ENCODE assay signal across 8 cellular contexts in the genomic region with DNA sequence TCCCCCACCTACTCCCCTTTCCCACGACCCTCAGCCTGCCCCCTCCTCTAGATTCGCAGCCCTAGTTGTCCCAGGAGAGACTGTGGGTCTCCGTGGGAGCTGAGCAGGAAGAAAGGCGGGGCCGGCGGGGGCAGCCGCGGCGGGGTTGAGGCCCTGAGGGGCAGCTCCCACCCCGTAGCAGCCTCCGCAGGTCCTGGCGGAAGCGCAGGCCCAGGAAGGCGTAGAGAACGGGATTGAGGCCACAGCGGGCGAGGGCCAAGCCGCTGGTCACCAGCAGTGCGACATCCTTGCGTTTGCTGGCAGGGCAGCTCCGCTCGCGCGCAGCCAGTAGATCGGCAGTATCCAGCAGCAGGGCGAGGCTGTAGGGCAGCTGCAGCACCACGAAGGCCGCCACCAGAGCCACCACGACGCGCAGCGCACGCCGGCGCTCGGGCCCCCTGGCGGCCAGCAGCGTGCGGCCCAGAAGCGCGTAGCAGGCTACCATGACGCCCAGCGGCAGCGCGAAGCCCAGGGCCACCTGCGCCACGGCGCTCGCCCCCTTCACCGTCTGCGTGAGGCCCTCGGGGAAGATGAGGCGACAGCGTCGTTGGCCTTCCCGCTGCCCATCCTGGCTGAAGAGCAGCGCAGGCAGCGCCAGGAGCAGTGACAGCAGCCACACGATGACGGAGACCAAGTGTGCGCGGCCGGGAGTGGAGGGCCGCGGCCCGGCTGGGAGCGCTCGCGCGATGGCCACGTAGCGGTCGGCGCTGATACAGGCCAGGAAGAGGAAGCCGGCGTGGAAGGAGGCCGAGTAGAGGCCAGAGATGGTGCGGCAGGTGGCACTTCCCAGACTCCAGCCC. TPM values are rescaled to one million over a fixed set of nuclear protein-coding genes. Genes with fewer than 3 reads are reported as not detected.
A peak's percentile ranks its signal among the peaks of the same experiment; 100 is the strongest.
DNase-seq lines count a peak whose midpoint lies in the region; ATAC-seq, FAIRE-seq and TF ChIP-seq lines count a peak whose summit lies in the region.

No MANE protein-coding gene starts in this region.

- no peaks in the 10 kb centered on the region for H3K9me3 ChIP-seq in HCT116 (ENCODE audit: control insufficient read depth in 1 of 2, insufficient read depth in 1 of 2, low read depth in 1 of 2, low read length in 2 of 2)
- no peaks in the 10 kb centered on the region for H3K9me3 ChIP-seq in H1 (ENCODE audit: insufficient read depth in 2 of 2, low read depth in 1 of 2, low read length in 1 of 2)

- RAD21 ChIA-PET in HCT116 (lab: Charles Lee; ENCODE audit: low non-redundant PET in 1 of 2, low total read pairs in 2 of 2, uncharacterized antibody in 2 of 2, unreplicated experiment in 2 of 2), result interaction anchor here (1.0 to 3.8 kb wide), 5 partner anchors 13 to 102 kb away, joined by 3 to 25 read pairs (median 6); a partner anchor contains a TSS

- WGBS in H1 (ENCODE audit: extremely low coverage in 1 of 2, insufficient coverage in 1 of 2, insufficient read length in 1 of 2, insufficient replicate concordance in 2 of 2, low coverage in 1 of 2, low lambda C conversion rate in 2 of 2, missing lambda C conversion rate in 1 of 2), 2 experiments, result 8% methylated on average over 65 of the region's 78 CpGs; no CpG with 5 or more reads in 1 of the 2 experiments

- H2BK12ac ChIP-seq in H1 (ENCODE audit: low read depth, low read length), result peak overlapping the region; percentile 99; the same call in 1 of the 2 replicates

- H3K36me3 ChIP-seq in BJ (ENCODE audit: control insufficient read depth, insufficient read depth, low read length), result peaks cover 1% of the 10 kb centered on the region
- no peaks in the 10 kb centered on the region for H3K36me3 ChIP-seq in HCT116 (ENCODE audit: control insufficient read depth in 1 of 2, insufficient read depth in 2 of 2, low read length in 2 of 2)
- no peaks in the 10 kb centered on the region for H3K36me3 ChIP-seq in H1 (ENCODE audit: control insufficient read depth in 2 of 4, insufficient read depth in 4 of 4, low read length in 3 of 4)

- no peaks in the 10 kb centered on the region for H3K36me3 Mint-ChIP-seq in activated CD8-positive, alpha-beta T cell treated with anti-CD3 and anti-CD28 coated beads for 36 hours (ENCODE audit: low read depth)
- H3K36me3 Mint-ChIP-seq in memory B cell, result no peaks in the 10 kb centered on the region

- no peaks in the 10 kb centered on the region for H3K9me3 Mint-ChIP-seq in activated CD8-positive, alpha-beta T cell treated with anti-CD3 and anti-CD28 coated beads for 36 hours
- H3K9me3 Mint-ChIP-seq in memory B cell, result no peaks in the 10 kb centered on the region

- peak overlapping the region; percentile 93 for H2BK5ac ChIP-seq in H1 (ENCODE audit: low read depth, low read length)

- peak overlapping the region; percentile 80 for H4K5ac ChIP-seq in H1 (ENCODE audit: insufficient read length, low read depth, low read length)

- H4K20me1 ChIP-seq in HCT116 (ENCODE audit: insufficient read depth) (no peaks in the 10 kb centered on the region), H1 (replicated peaks in 1 of 2; ENCODE audit: control insufficient read depth in 1 of 2, insufficient read depth in 2 of 2, low read length in 2 of 2) (peaks cover under 1 to 8% of the 10 kb centered on the region in 2 experiments)

- H3K23ac ChIP-seq in H1 (ENCODE audit: insufficient read length), result no peak overlapping the region

- H3K4ac ChIP-seq in H1 (replicated peaks; ENCODE audit: insufficient read length, low read depth, low read length), result peak overlapping the region; percentile 92

- peak overlapping the region; percentile 80; the same call in 1 of the 2 replicates for H2BK20ac ChIP-seq in H1 (ENCODE audit: low read length)

- H3K79me2 ChIP-seq in HCT116 (ENCODE audit: insufficient read depth, low read length), result peaks cover 20% of the 10 kb centered on the region
- no peaks in the 10 kb centered on the region for H3K79me2 ChIP-seq in H1 (ENCODE audit: control insufficient read depth in 1 of 2, insufficient read depth in 2 of 2, low read length in 2 of 2)

- H3K9ac ChIP-seq in HCT116 (ENCODE audit: low read length) (peak overlapping the region; percentile 76), H1 (replicated peaks in 1 of 4; ENCODE audit: extremely low read depth in 1 of 4, low read depth in 3 of 4, low read length in 3 of 4) (peak overlapping the region in 2 of 4 experiments; percentile 36 to 58; a peak in 3 of 7 replicates)

- H3K27ac Mint-ChIP-seq in activated CD8-positive, alpha-beta T cell treated with anti-CD3 and anti-CD28 coated beads for 36 hours, result peak overlapping the region; percentile 85
- H3K27ac Mint-ChIP-seq in memory B cell, result peak overlapping the region; percentile 58

- intact Hi-C loops in HCT116 (cut with micrococcal nuclease), result loop anchor here (1.0 to 5.0 kb wide), 3 partner anchors 57 to 101 kb away; a partner anchor contains a TSS
- intact Hi-C loops in activated CD8-positive, alpha-beta T cell treated with anti-CD3 and anti-CD28 coated beads for 36 hours (cut with micrococcal nuclease), result loop anchor here (5.0 kb wide), 1 partner anchor 102 kb away; a partner anchor contains a TSS

- POLR2A ChIA-PET in BJ (lab: Charles Lee) (no interaction called here), HCT116 (lab: Charles Lee) (interaction anchor here (0.7 to 3.6 kb wide), 5 partner anchors 61 to 689 kb away, joined by 3 to 16 read pairs (median 5); a partner anchor contains a TSS), H1 (lab: Charles Lee; ENCODE audit: partially characterized antibody) (interaction anchor here (0.6 to 14.0 kb wide), 19 partner anchors 14 to 688 kb away, joined by 3 to 239 read pairs (median 4); a partner anchor contains a TSS)
- POLR2A ChIA-PET in activated CD8-positive, alpha-beta T cell treated with anti-CD3 and anti-CD28 coated beads for 36 hours (lab: Charles Lee), result interaction anchor here (0.9 to 1.9 kb wide), 9 partner anchors 9 to 319 kb away, joined by 3 to 7 read pairs (median 4); a partner anchor contains a TSS

- TF ChIP-seq RAD21 in HCT116 (IDR thresholded peaks at IDR 0.05; ENCODE audit: low read depth), result peak; percentile 67
- peak; percentile 47 to 67 for TF ChIP-seq RAD21 in H1 (IDR thresholded peaks at IDR 0.05 in 1 of 2, conservative IDR thresholded peaks at IDR 0.05 in 1 of 2; ENCODE audit: low read depth in 2 of 2, low read length in 2 of 2)

- peak overlapping the region; percentile 71 for H3K4me3 Mint-ChIP-seq in activated CD8-positive, alpha-beta T cell treated with anti-CD3 and anti-CD28 coated beads for 36 hours
- H3K4me3 Mint-ChIP-seq in memory B cell, result peak overlapping the region; percentile 85

- TF ChIP-seq EP300 in H1 (IDR thresholded peaks at IDR 0.05; ENCODE audit: borderline replicate concordance in 1 of 2, low read depth in 2 of 2, low read length in 2 of 2), result peak in 1 of 2 experiments; percentile 24; a peak in 1 of 3 replicates

- H3K14ac ChIP-seq in H1 (ENCODE audit: insufficient read length), result no peak overlapping the region

- TF ChIP-seq CTCF in BJ (IDR thresholded peaks at IDR 0.05; ENCODE audit: insufficient read depth, low read depth, low read length) (peak; percentile 48), HCT116 (IDR thresholded peaks at IDR 0.05 in 2 of 3, conservative IDR thresholded peaks at IDR 0.05 in 1 of 3; ENCODE audit: borderline replicate concordance in 1 of 3, insufficient read depth in 1 of 3, low read depth in 2 of 3, low read length in 2 of 3) (peak; percentile 69 to 91 (median 88)), H1 (IDR thresholded peaks at IDR 0.05; ENCODE audit: control extremely low read depth in 1 of 3, insufficient read depth in 1 of 3, low read depth in 1 of 3, low read length in 3 of 3) (peak; percentile 81 to 97 (median 88))
- peak; percentile 91 for TF ChIP-seq CTCF in activated CD8-positive, alpha-beta T cell treated with anti-CD3 and anti-CD28 coated beads for 36 hours (IDR thresholded peaks at IDR 0.05)

- H2BK15ac ChIP-seq in H1 (ENCODE audit: low read length), result peak overlapping the region; percentile 100; the same call in 1 of the 2 replicates

- H3K56ac ChIP-seq in H1 (replicated peaks; ENCODE audit: insufficient read length, low read depth, low read length), result peak overlapping the region; percentile 62

- CTCF ChIA-PET in BJ (lab: Yijun Ruan, JAX) (interaction anchor here (0.6 to 4.0 kb wide), 29 partner anchors 8 to 716 kb away, joined by 3 to 56 read pairs (median 3); a partner anchor contains a TSS), HCT116 (lab: Charles Lee) (interaction anchor here (0.6 to 6.4 kb wide), 17 partner anchors 11 to 223 kb away, joined by 3 to 136 read pairs (median 4); a partner anchor contains a TSS), H1 (lab: Charles Lee; ENCODE audit: partially characterized antibody) (interaction anchor here (0.6 to 4.4 kb wide), 30 partner anchors 10 to 283 kb away, joined by 3 to 56 read pairs (median 4); a partner anchor contains a TSS)
- CTCF ChIA-PET in activated CD8-positive, alpha-beta T cell treated with anti-CD3 and anti-CD28 coated beads for 36 hours (lab: Charles Lee), result interaction anchor here (0.8 to 3.2 kb wide), 11 partner anchors 10 to 111 kb away, joined by 3 to 39 read pairs (median 3); a partner anchor contains a TSS

- no peak for FAIRE-seq in H1 (lab: Jason Lieb, UNC)

- no peak overlapping the region for H2AK5ac ChIP-seq in H1 (ENCODE audit: low read depth, low read length)

- TF ChIP-seq POLR2A in HCT116 (IDR thresholded peaks at IDR 0.05; ENCODE audit: borderline replicate concordance, extremely low read depth, insufficient read depth, insufficient read length) (no peak), H1 (IDR thresholded peaks at IDR 0.05; ENCODE audit: control extremely low read depth in 1 of 2, low read depth in 2 of 2, low read length in 2 of 2) (no peak; a peak in 1 of 3 replicates)

- H3K27me3 ChIP-seq in BJ (ENCODE audit: control insufficient read depth, insufficient read depth, low read length) (no peaks in the 10 kb centered on the region), HCT116 (ENCODE audit: insufficient read depth, low read length) (no peaks in the 10 kb centered on the region), H1 (replicated peaks in 1 of 4; ENCODE audit: control insufficient read depth in 3 of 4, extremely low read depth in 1 of 4, insufficient read depth in 3 of 4, low read length in 3 of 4) (peaks cover 0 to 36% (median 26%) of the 10 kb centered on the region in 4 experiments; a peak in 5 of 7 replicates)

- DNase-seq in BJ (ENCODE audit: low read depth) (no peak), HCT116 (ENCODE audit: low read depth, low spot score) (no peak), NCI-H510A (lab: John Stamatoyannopoulos, UW) (peak; percentile 83), H1 (ENCODE audit: low read depth in 1 of 2, low spot score in 2 of 2) (peak in 1 of 2 experiments; percentile 91), memory B cell (ENCODE audit: low spot score in 2 of 2) (peak; percentile 70 to 74)
- peak; percentile 76 for DNase-seq in activated CD8-positive, alpha-beta T cell treated with anti-CD3 and anti-CD28 coated beads for 36 hours
- DNase-seq in stimulated activated CD8-positive, alpha-beta memory T cell treated with anti-CD3 and anti-CD28 coated beads, Interleukin-15, amount 100 ng/mL, for 48 hours (ENCODE audit: low read depth in 2 of 2), result peak; percentile 61 to 68

- peaks cover 51% of the 10 kb centered on the region for H3K4me1 Mint-ChIP-seq in activated CD8-positive, alpha-beta T cell treated with anti-CD3 and anti-CD28 coated beads for 36 hours (ENCODE audit: low read depth)
- peaks cover 42% of the 10 kb centered on the region for H3K4me1 Mint-ChIP-seq in memory B cell

- H3K27ac ChIP-seq in HCT116 (ENCODE audit: low read depth, low read length) (peak overlapping the region; percentile 96), H1 (ENCODE audit: low read depth, low read length) (peak overlapping the region; percentile 56; the same call in 1 of the 2 replicates)

- H3K4me2 ChIP-seq in HCT116 (ENCODE audit: low read length) (peak overlapping the region; percentile 85), H1 (ENCODE audit: insufficient read depth in 1 of 2, low read depth in 2 of 2, low read length in 2 of 2) (peak overlapping the region; percentile 58 to 83)

- H3K79me1 ChIP-seq in H1 (ENCODE audit: low read depth, low read length), result no peaks in the 10 kb centered on the region

- ATAC-seq in HCT116, result peak; percentile 48
- peak; percentile 29 for ATAC-seq in activated CD8-positive, alpha-beta T cell treated with anti-CD3 and anti-CD28 coated beads for 36 hours
- ATAC-seq in memory B cell (ENCODE audit: low read depth), result peak; percentile 46
- no peak for ATAC-seq in GM21723 (IDR thresholded peaks at IDR 0.05; ENCODE audit: unreplicated experiment)

- peaks cover 38% of the 10 kb centered on the region for H3K23me2 ChIP-seq in H1 (ENCODE audit: low read depth, low read length)

- peaks cover 49% of the 10 kb centered on the region for H3K27me3 Mint-ChIP-seq in activated CD8-positive, alpha-beta T cell treated with anti-CD3 and anti-CD28 coated beads for 36 hours
- H3K27me3 Mint-ChIP-seq in memory B cell, result peaks cover 6% of the 10 kb centered on the region

- no peak overlapping the region for H2AFZ ChIP-seq in HCT116 (ENCODE audit: low read depth, low read length, poor library complexity, severe bottlenecking)
- peak overlapping the region; percentile 64; the same call in 1 of the 2 replicates for H2AFZ ChIP-seq in H1 (ENCODE audit: low read length)

- no TSS peak for BruUV-seq in HCT116 (replicated peaks; lab: Mats Ljungman, UMichigan)

- H3K4me3 ChIP-seq in BJ (ENCODE audit: low read depth, low read length), result peak overlapping the region; percentile 34
- H3K4me3 ChIP-seq in HCT116 (replicated peaks in 1 of 2; ENCODE audit: low read depth in 1 of 2, low read length in 2 of 2), result peak overlapping the region; percentile 62 to 75
- H3K4me3 ChIP-seq in H1 (ENCODE audit: extremely low read depth in 1 of 4, insufficient read depth in 2 of 4, low read depth in 3 of 4, low read length in 4 of 4), result peak overlapping the region; percentile 7 to 69 (median 40)

- peak overlapping the region; percentile 99 for H4K91ac ChIP-seq in H1 (replicated peaks; ENCODE audit: insufficient read length, low read length)

- H4K8ac ChIP-seq in H1 (ENCODE audit: extremely low read depth, insufficient read depth, low read length), result peak overlapping the region; percentile 81

- H2BK120ac ChIP-seq in H1 (replicated peaks; ENCODE audit: low read depth, low read length), result peak overlapping the region; percentile 93

- peak overlapping the region; percentile 99 for H3K18ac ChIP-seq in H1 (ENCODE audit: extremely low read depth, low read length)

- H3K4me1 ChIP-seq in HCT116 (ENCODE audit: control insufficient read depth in 1 of 2, insufficient read depth in 2 of 2, low read length in 2 of 2), result peaks cover 37 to 69% of the 10 kb centered on the region in 2 experiments
- peaks cover 0 to 35% (median 30%) of the 10 kb centered on the region in 4 experiments; a peak in 6 of 7 replicates for H3K4me1 ChIP-seq in H1 (replicated peaks in 1 of 4; ENCODE audit: control insufficient read depth in 3 of 4, insufficient read depth in 4 of 4, low read length in 3 of 4)

- H3K9me2 ChIP-seq in HCT116 (ENCODE audit: insufficient read depth), result no peaks in the 10 kb centered on the region

RNA-seq across cellular contexts. Expression of a gene that starts 1.9 kb away (rescaled TPM):
- polyA plus RNA-seq in BJ (2011; rRNA removed) (0.91 and 2.3 TPM in 2 replicates), H1 (2011; rRNA removed) (4.0 and 5.7 TPM in 2 replicates)
- polyA minus RNA-seq in BJ (2011; rRNA and poly(A)+ RNA removed), result 0.38 and 0.57 TPM in 2 replicates
- 0.66 TPM for total RNA-seq in HCT116 (2021; ENCODE audit: unreplicated experiment)
- 0.78 and 1.2 TPM in 2 replicates for polyA plus RNA-seq in HCT116 (2012)
- not detected for total RNA-seq in activated CD8-positive, alpha-beta T cell treated with anti-CD3 and anti-CD28 coated beads for 36 hours
- total RNA-seq in H1 (2021; fragmentation: NEBNext Ultra II Directional; extraction: Animal tissue kit (Norgen Biotek cat#: 25700)), result 0.75 and 1.1 TPM in 2 replicates
- 2.5 TPM for polyA plus RNA-seq in H1 (2011; cell fraction: cytosol; rRNA removed)
- 2.8 TPM for polyA plus RNA-seq in H1 (2011; cell fraction: nucleus; rRNA removed)
- polyA plus RNA-seq in H1 (2012, experiment 1 of 2), result 1.8 to 2.8 TPM (median 2.2 TPM) in 4 replicates
- 1.9 TPM for polyA plus RNA-seq in H1 (2012, experiment 2 of 2)
- polyA plus RNA-seq in H1 (2013, experiment 1 of 2), result 2.1 TPM
- polyA plus RNA-seq in H1 (2013, experiment 2 of 2), result 1.7 TPM
- polyA minus RNA-seq in H1 (2011; rRNA and poly(A)+ RNA removed), result 0.28 and 0.29 TPM in 2 replicates
- 2.6 TPM for polyA minus RNA-seq in H1 (2011; cell fraction: cytosol; rRNA and poly(A)+ RNA removed)
- 1.3 TPM for polyA minus RNA-seq in H1 (2011; cell fraction: nucleus; rRNA and poly(A)+ RNA removed)

RNA-seq across cellular contexts. Expression of a gene that starts 2.6 kb away (rescaled TPM):
- polyA plus RNA-seq in BJ (2011; rRNA removed), result 51.8 and 90.6 TPM in 2 replicates
- polyA minus RNA-seq in BJ (2011; rRNA and poly(A)+ RNA removed), result 24.6 and 25.6 TPM in 2 replicates
- 6.4 TPM for total RNA-seq in HCT116 (2021; ENCODE audit: unreplicated experiment)
- 8.6 and 9.2 TPM in 2 replicates for polyA plus RNA-seq in HCT116 (2012)
- under 1 TPM; 0.13 to 0.25 TPM for total RNA-seq in activated CD8-positive, alpha-beta T cell treated with anti-CD3 and anti-CD28 coated beads for 36 hours
- total RNA-seq in H1 (2021; fragmentation: NEBNext Ultra II Directional; extraction: Animal tissue kit (Norgen Biotek cat#: 25700)), result 4.7 and 5.2 TPM in 2 replicates
- 10.0 and 13.5 TPM in 2 replicates for polyA plus RNA-seq in H1 (2011; rRNA removed)
- polyA plus RNA-seq in H1 (2011; cell fraction: cytosol; rRNA removed), result 8.8 TPM
- 44.1 TPM for polyA plus RNA-seq in H1 (2011; cell fraction: nucleus; rRNA removed)
- 9.1 to 13.8 TPM (median 11.5 TPM) in 4 replicates for polyA plus RNA-seq in H1 (2012, experiment 1 of 2)
- polyA plus RNA-seq in H1 (2012, experiment 2 of 2), result 6.8 TPM
- 4.0 TPM for polyA plus RNA-seq in H1 (2013, experiment 1 of 2)
- 3.4 TPM for polyA plus RNA-seq in H1 (2013, experiment 2 of 2)
- 7.6 and 8.9 TPM in 2 replicates for polyA minus RNA-seq in H1 (2011; rRNA and poly(A)+ RNA removed)
- polyA minus RNA-seq in H1 (2011; cell fraction: cytosol; rRNA and poly(A)+ RNA removed), result 4.9 TPM
- 8.2 TPM for polyA minus RNA-seq in H1 (2011; cell fraction: nucleus; rRNA and poly(A)+ RNA removed)

RNA-seq across cellular contexts. Expression of a gene that starts 2.9 kb away (rescaled TPM):
- polyA plus RNA-seq in BJ (2011; rRNA removed), result 5.6 and 9.1 TPM in 2 replicates
- polyA minus RNA-seq in BJ (2011; rRNA and poly(A)+ RNA removed), result 3.7 and 3.9 TPM in 2 replicates
- 66.3 TPM for total RNA-seq in HCT116 (2021; ENCODE audit: unreplicated experiment)
- 64.9 and 69.0 TPM in 2 replicates for polyA plus RNA-seq in HCT116 (2012)
- total RNA-seq in activated CD8-positive, alpha-beta T cell treated with anti-CD3 and anti-CD28 coated beads for 36 hours, result under 1 TPM; 0.29 to 0.65 TPM
- total RNA-seq in H1 (2021; fragmentation: NEBNext Ultra II Directional; extraction: Animal tissue kit (Norgen Biotek cat#: 25700)), result 11.1 and 13.7 TPM in 2 replicates
- polyA plus RNA-seq in H1 (2011; rRNA removed), result 13.5 and 23.7 TPM in 2 replicates
- 12.2 TPM for polyA plus RNA-seq in H1 (2011; cell fraction: cytosol; rRNA removed)
- polyA plus RNA-seq in H1 (2011; cell fraction: nucleus; rRNA removed), result 34.2 TPM
- 9.0 to 20.7 TPM (median 18.4 TPM) in 4 replicates for polyA plus RNA-seq in H1 (2012, experiment 1 of 2)
- polyA plus RNA-seq in H1 (2012, experiment 2 of 2), result 15.8 TPM
- 15.6 TPM for polyA plus RNA-seq in H1 (2013, experiment 1 of 2)
- polyA plus RNA-seq in H1 (2013, experiment 2 of 2), result 14.6 TPM
- polyA minus RNA-seq in H1 (2011; rRNA and poly(A)+ RNA removed), result 2.6 and 3.5 TPM in 2 replicates
- polyA minus RNA-seq in H1 (2011; cell fraction: cytosol; rRNA and poly(A)+ RNA removed), result 14.1 TPM
- 11.3 TPM for polyA minus RNA-seq in H1 (2011; cell fraction: nucleus; rRNA and poly(A)+ RNA removed)

RNA-seq across cellular contexts. Expression of a gene that starts 20.6 kb away (rescaled TPM):
- polyA plus RNA-seq in BJ (2011; rRNA removed) (11.4 and 15.1 TPM in 2 replicates), H1 (2011; rRNA removed) (16.6 and 31.2 TPM in 2 replicates)
- polyA minus RNA-seq in BJ (2011; rRNA and poly(A)+ RNA removed), result 7.2 and 9.4 TPM in 2 replicates
- total RNA-seq in HCT116 (2021; ENCODE audit: unreplicated experiment), result 20.9 TPM
- polyA plus RNA-seq in HCT116 (2012), result 23.7 and 24.1 TPM in 2 replicates
- 1 to 10 TPM; 7.5 TPM for total RNA-seq in activated CD8-positive, alpha-beta T cell treated with anti-CD3 and anti-CD28 coated beads for 36 hours
- 13.0 and 14.8 TPM in 2 replicates for total RNA-seq in H1 (2021; fragmentation: NEBNext Ultra II Directional; extraction: Animal tissue kit (Norgen Biotek cat#: 25700))
- 25.8 TPM for polyA plus RNA-seq in H1 (2011; cell fraction: cytosol; rRNA removed)
- 66.4 TPM for polyA plus RNA-seq in H1 (2011; cell fraction: nucleus; rRNA removed)
- polyA plus RNA-seq in H1 (2012, experiment 1 of 2), result 16.3 to 23.9 TPM (median 20.6 TPM) in 4 replicates
- 8.5 TPM for polyA plus RNA-seq in H1 (2012, experiment 2 of 2)
- 13.5 TPM for polyA plus RNA-seq in H1 (2013, experiment 1 of 2)
- polyA plus RNA-seq in H1 (2013, experiment 2 of 2), result 12.2 TPM
- 7.4 and 10.9 TPM in 2 replicates for polyA minus RNA-seq in H1 (2011; rRNA and poly(A)+ RNA removed)
- 8.1 TPM for polyA minus RNA-seq in H1 (2011; cell fraction: cytosol; rRNA and poly(A)+ RNA removed)
- polyA minus RNA-seq in H1 (2011; cell fraction: nucleus; rRNA and poly(A)+ RNA removed), result 18.2 TPM

Comparison
In these comparisons a context has a peak if more than half of its experiments do, and no peak if none do; other contexts are left out.
1. DNase-seq: peak in NCI-H510A (single experiment), activated CD8-positive, alpha-beta T cell treated with anti-CD3 and anti-CD28 coated beads for 36 hours (single experiment), memory B cell (2 of 2) and stimulated activated CD8-positive, alpha-beta memory T cell treated with anti-CD3 and anti-CD28 coated beads, Interleukin-15, amount 100 ng/mL, for 48 hours (2 of 2); none in BJ (single experiment) and HCT116 (single experiment).
2. Peak in every context shown above with its lines, with median percentiles within 50 percentile points of each other: H3K4me3 ChIP-seq and CTCF ChIP-seq.